ENCODE assay signal across 27 cellular contexts in the genomic region with DNA sequence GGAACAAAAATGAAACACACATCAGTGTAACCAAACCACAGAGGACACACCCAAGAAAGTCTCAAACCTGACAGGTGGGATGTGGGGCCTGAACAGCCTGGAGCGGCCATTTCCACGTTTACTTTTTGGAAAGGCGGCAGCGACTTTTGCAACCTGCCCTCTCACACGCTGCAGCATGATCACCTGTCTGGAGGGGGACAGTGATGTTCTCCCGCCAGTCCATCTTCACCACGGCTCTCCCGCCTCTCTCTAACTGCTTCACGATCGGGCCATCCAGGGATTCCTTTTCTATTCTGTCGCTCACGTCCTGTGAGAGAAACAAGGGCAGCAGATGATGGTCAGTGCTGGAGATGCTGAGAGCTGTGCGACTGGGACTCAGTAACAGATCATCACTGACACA. TPM values are rescaled to one million over a fixed set of nuclear protein-coding genes. Genes with fewer than 3 reads are reported as not detected.
"Had no signal": no experiment of that assay in that cellular context is flagged by ENCODE, and none has a peak within 500 bp of the region (broad histone marks: within the 10 kb centered on the region; RNA-seq: fewer than 3 reads in every experiment).

No MANE protein-coding gene starts in this region.

- FAIRE-seq: astrocyte had no signal

- H3K27me3 Mint-ChIP-seq: activated CD4-positive, alpha-beta T cell treated with anti-CD3 and anti-CD28 coated beads, Interleukin-2, amount 10 ng/mL, durations not matched to agents 24 days and 14 days; activated naive CD8-positive, alpha-beta T cell; brain; central memory CD8-positive, alpha-beta T cell had no signal

- DNase-seq: activated CD4-positive, alpha-beta T cell treated with anti-CD3 and anti-CD28 coated beads, Interleukin-2, amount 10 ng/mL, durations not matched to agents 24 days and 14 days; activated CD4-positive, CD25-positive, alpha-beta regulatory T cell treated with anti-CD3 and anti-CD28 coated beads, Interleukin-2, amount 50 U/mL, for 72 hours; activated naive CD4-positive, alpha-beta T cell; activated T-cell treated with anti-CD3 and anti-CD28 coated beads for 4 hours; activated T-cell treated with anti-CD3 and anti-CD28 coated beads, Interleukin-2, amount 50 U/mL, for 48 hours; amygdala; Kasumi-1; KBM-7; NCI-H1105 treated with DMSO at 0.1 percent for 48 hours; NCI-H1436 treated with DMSO at 0.1 percent for 48 hours; NCI-H187; NCI-H2081; NCI-H510A treated with DMSO at 0.1 percent for 48 hours; NCI-H69; NK-92 treated with Interleukin-12 subunit alpha and Interleukin-12 subunit beta, amount 100 ng/mL, for 24 hours; OCI-M1; RPMI8226; T-helper 1 cell; T-helper 9 cell had no signal

- ATAC-seq: Panc1, Right ventricle myocardium inferior, WTC11 had no signal

- H3K4me3 Mint-ChIP-seq: activated CD4-positive, alpha-beta T cell treated with anti-CD3 and anti-CD28 coated beads, Interleukin-2, amount 10 ng/mL, durations not matched to agents 24 days and 14 days; activated naive CD8-positive, alpha-beta T cell; brain; central memory CD8-positive, alpha-beta T cell; WTC11 had no signal

- H3K4me1 Mint-ChIP-seq: brain, WTC11 had no signal

- H3K9me3 Mint-ChIP-seq: activated CD4-positive, alpha-beta T cell treated with anti-CD3 and anti-CD28 coated beads, Interleukin-2, amount 10 ng/mL, durations not matched to agents 24 days and 14 days; activated T-helper 2 cell treated with anti-CD3 and anti-CD28 coated beads, Interferon-gamma antibody, Interleukin-2, Interleukin-4, amounts not matched to agents 10 μg/mL and 5 μg/mL and 100 μg/mL, durations not matched to agents 14 hours and 24 hours and 36 hours; brain; central memory CD8-positive, alpha-beta T cell; WTC11 had no signal

- H3K27ac Mint-ChIP-seq: activated CD4-positive, alpha-beta T cell treated with anti-CD3 and anti-CD28 coated beads, Interleukin-2, amount 10 ng/mL, durations not matched to agents 24 days and 14 days; activated naive CD8-positive, alpha-beta T cell; activated T-helper 2 cell treated with anti-CD3 and anti-CD28 coated beads, Interferon-gamma antibody, Interleukin-2, Interleukin-4, amounts not matched to agents 10 μg/mL and 5 μg/mL and 100 μg/mL, durations not matched to agents 14 hours and 24 hours and 36 hours; brain; WTC11 had no signal

RNA-seq across cellular contexts. Expression of a gene that starts 24.7 kb away (rescaled TPM):
- total RNA-seq: astrocyte had no signal
